35 cellular contexts compared by ENCODE assay signal in genomic region chr19:58455306-58455705, GRCh38. TPM values are rescaled to one million over a fixed set of nuclear protein-coding genes. Genes with fewer than 3 reads are reported as not detected.
"Had no signal": no experiment of that assay in that cellular context is flagged by ENCODE, and none has a peak within 500 bp of the region (broad histone marks: within the 10 kb centered on the region; RNA-seq: fewer than 3 reads in every experiment).

No MANE protein-coding gene starts in this region.

- H3K27me3 ChIP-seq: MG63 had no signal

- DNase-seq: Karpas-422, Kasumi-1, MG63, MM.1S, MV-4-11, NCI-H1048, NCI-H1092, NCI-H1092 treated with DMSO at 0.1 percent for 48 hours, NCI-H1105, NCI-H1105 treated with DMSO at 0.1 percent for 48 hours, NCI-H1417, NCI-H1417 treated with DMSO at 0.1 percent for 48 hours, NCI-H1436, NCI-H1436 treated with DMSO at 0.1 percent for 48 hours, NCI-H146, NCI-H1694, NCI-H1694 treated with DMSO at 0.1 percent for 48 hours, NCI-H187, NCI-H187 treated with DMSO at 0.1 percent for 48 hours, NCI-H1930, NCI-H2029, NCI-H2029 treated with DMSO at 0.1 percent for 48 hours, NCI-H2081, NCI-H2081 treated with DMSO at 0.1 percent for 48 hours, NCI-H2107, NCI-H2171, NCI-H2171 treated with DMSO at 0.1 percent for 48 hours, NCI-H2227 treated with DMSO at 0.1 percent for 48 hours, NCI-H226, NCI-H345, NCI-H446, NCI-H446 treated with DMSO at 0.1 percent for 48 hours, NCI-H510A had no signal

- H3K4me3 ChIP-seq: MG63 had no signal

- H3K9me3 ChIP-seq: MG63 had no signal

- H3K27ac ChIP-seq: KMS-11 had no signal

RNA-seq across cellular contexts. Expression of gene ZNF132, which starts 15.4 kb away (rescaled TPM):
- total RNA-seq: MCF 10A had no signal
